In genomic region chr7:44559485-44559884, GRCh38 we compare ENCODE assay signal across 1 cellular context.
TF ChIP-seq lines count a peak whose summit lies in the region.

No MANE protein-coding gene starts in this region.

TF ChIP-seq in GM23338, 12 proteins besides CTCF, POLR2A, EP300 and RAD21 (continued from another document):
- TF ChIP-seq ZNF462 (CRISPR knock-in tag; IDR thresholded peaks at IDR 0.05), result no peak
- TF ChIP-seq ETS1 (IDR thresholded peaks at IDR 0.05), result no peak
- TF ChIP-seq STAT1 (IDR thresholded peaks at IDR 0.05; ENCODE audit: unreplicated experiment), result no peak
- TF ChIP-seq ZNF114 (CRISPR knock-in tag; IDR thresholded peaks at IDR 0.05), result no peak
